12 cellular contexts compared by ENCODE assay signal in the genomic region with DNA sequence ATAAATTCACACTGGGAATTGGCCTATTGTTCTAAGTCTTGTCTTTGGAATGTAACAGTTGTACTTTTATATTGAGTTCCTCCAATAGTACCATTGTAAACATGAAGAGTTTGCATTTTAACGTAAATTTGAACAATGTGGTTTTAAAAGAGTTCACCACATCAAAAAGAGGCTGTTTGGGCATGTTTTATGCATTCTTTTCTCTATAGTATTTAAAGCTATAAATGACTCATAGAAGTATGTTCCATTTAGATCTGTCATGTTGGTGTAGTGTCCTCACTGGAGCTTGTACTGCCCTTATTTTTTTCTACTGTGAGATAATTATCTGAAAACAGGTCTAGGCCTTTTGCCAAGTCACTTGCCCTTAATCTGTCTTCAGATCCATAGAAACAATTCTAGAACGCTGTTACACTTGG.
DNase-seq lines count a peak whose midpoint lies in the region; ATAC-seq and TF ChIP-seq lines count a peak whose summit lies in the region.
"Had no signal": no experiment of that assay in that cellular context is flagged by ENCODE, and none has a peak within 500 bp of the region (broad histone marks: within the 10 kb centered on the region; RNA-seq: fewer than 3 reads in every experiment).

No MANE protein-coding gene starts in this region.

- no peak overlapping the region for H3K27ac Mint-ChIP-seq in stimulated activated naive B cell treated with anti-CD40 and anti-IgM and Interleukin-4, amounts not matched to agents 10 μg/mL and 1 μg/mL and 100 μg/mL, for 72 hours
- H3K27ac Mint-ChIP-seq: stimulated activated memory B cell treated with anti-CD40 and anti-IgM and Interleukin-4, amounts not matched to agents 10 μg/mL and 1 μg/mL and 100 μg/mL, for 72 hours had no signal

- H3K4me3 Mint-ChIP-seq in stimulated activated naive B cell treated with anti-CD40 and anti-IgM and Interleukin-4, amounts not matched to agents 10 μg/mL and 1 μg/mL and 100 μg/mL, for 72 hours: no peak overlapping the region
- H3K4me3 Mint-ChIP-seq: stimulated activated memory B cell treated with anti-CD40 and anti-IgM and Interleukin-4, amounts not matched to agents 10 μg/mL and 1 μg/mL and 100 μg/mL, for 72 hours had no signal

- H3K9me3 Mint-ChIP-seq in stimulated activated naive B cell treated with anti-CD40 and anti-IgM and Interleukin-4, amounts not matched to agents 10 μg/mL and 1 μg/mL and 100 μg/mL, for 72 hours: no peaks in the 10 kb centered on the region
- H3K9me3 Mint-ChIP-seq: stimulated activated memory B cell treated with anti-CD40 and anti-IgM and Interleukin-4, amounts not matched to agents 10 μg/mL and 1 μg/mL and 100 μg/mL, for 72 hours had no signal

- no peak for TF ChIP-seq CTCF in LNCaP clone FGC (IDR thresholded peaks at IDR 0.05; ENCODE audit: control insufficient read depth, extremely low read depth, insufficient read depth)

- ATAC-seq in stimulated activated naive B cell treated with anti-CD40 and anti-IgM and Interleukin-4, amounts not matched to agents 10 μg/mL and 1 μg/mL and 100 μg/mL, for 72 hours (replicated peaks): no peak
- no peak for ATAC-seq in HG03097 (IDR thresholded peaks at IDR 0.05; ENCODE audit: low FRiP score, unreplicated experiment)
- ATAC-seq: stimulated activated memory B cell treated with anti-CD40 and anti-IgM and Interleukin-4, amounts not matched to agents 10 μg/mL and 1 μg/mL and 100 μg/mL, for 72 hours had no signal

- H3K4me3 ChIP-seq in LNCaP clone FGC (ENCODE audit: low read depth, low read length): no peak overlapping the region

- peaks cover 6 to 7% of the 10 kb centered on the region in 2 donors for H3K4me1 Mint-ChIP-seq in stimulated activated naive B cell treated with anti-CD40 and anti-IgM and Interleukin-4, amounts not matched to agents 10 μg/mL and 1 μg/mL and 100 μg/mL, for 72 hours
- H3K4me1 Mint-ChIP-seq: stimulated activated memory B cell treated with anti-CD40 and anti-IgM and Interleukin-4, amounts not matched to agents 10 μg/mL and 1 μg/mL and 100 μg/mL, for 72 hours had no signal

- peaks cover 8 to 21% of the 10 kb centered on the region in 2 donors for H3K36me3 Mint-ChIP-seq in stimulated activated naive B cell treated with anti-CD40 and anti-IgM and Interleukin-4, amounts not matched to agents 10 μg/mL and 1 μg/mL and 100 μg/mL, for 72 hours

- H3K27me3 Mint-ChIP-seq in stimulated activated naive B cell treated with anti-CD40 and anti-IgM and Interleukin-4, amounts not matched to agents 10 μg/mL and 1 μg/mL and 100 μg/mL, for 72 hours: no peaks in the 10 kb centered on the region
- H3K27me3 Mint-ChIP-seq: stimulated activated memory B cell treated with anti-CD40 and anti-IgM and Interleukin-4, amounts not matched to agents 10 μg/mL and 1 μg/mL and 100 μg/mL, for 72 hours had no signal

- DNase-seq in ELR (ENCODE audit: low read depth) (peak; percentile 77), LNCaP clone FGC (ENCODE audit: low read depth) (peak; percentile 46), astrocyte of the hippocampus (ENCODE audit: low read depth, low spot score) (peak; percentile 60), kidney glomerular epithelial cell (lab: John Stamatoyannopoulos, UW) (peak; percentile 13), DMS153 (lab: John Stamatoyannopoulos, UW) (no peak), UCSD-AML1 (lab: John Stamatoyannopoulos, UW; ENCODE audit: unreplicated experiment) (no peak)
- no peak for DNase-seq in stimulated activated naive B cell treated with anti-CD40 and anti-IgM and Interleukin-4, amounts not matched to agents 10 μg/mL and 1 μg/mL and 100 μg/mL, for 72 hours
- DNase-seq: central memory CD4-positive, alpha-beta T cell; DMS53; NCI-H226 had no signal

Comparison
In these comparisons a context has a peak if more than half of its experiments do, and no peak if none do; other contexts are left out.
1. DNase-seq: peak in ELR (single experiment), LNCaP clone FGC (single experiment), astrocyte of the hippocampus (single experiment) and kidney glomerular epithelial cell (single experiment); none in DMS153 (single experiment), UCSD-AML1 (single experiment) and stimulated activated naive B cell treated with anti-CD40 and anti-IgM and Interleukin-4, amounts not matched to agents 10 μg/mL and 1 μg/mL and 100 μg/mL, for 72 hours (single experiment).